ENCODE assay signal across 18 cellular contexts in the genomic region with DNA sequence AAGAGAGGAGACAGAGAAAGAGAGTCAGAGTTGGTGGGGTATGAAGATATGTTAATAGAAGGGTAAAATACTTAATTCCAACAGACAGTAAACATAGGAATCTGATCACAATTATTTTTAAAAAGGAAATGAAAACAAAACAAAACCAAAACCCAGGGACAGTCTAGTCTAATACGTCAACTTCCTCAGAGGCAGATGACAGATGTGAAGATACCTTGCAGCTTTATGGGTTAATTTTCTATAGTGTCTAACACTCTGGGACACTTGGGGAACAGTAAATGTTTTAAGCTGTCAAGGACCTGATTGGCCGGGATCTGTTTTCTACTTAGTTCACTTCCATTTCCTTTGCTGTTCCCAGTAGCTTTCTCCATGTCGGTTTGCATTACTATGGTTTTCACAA.
DNase-seq lines count a peak whose midpoint lies in the region; ATAC-seq and TF ChIP-seq lines count a peak whose summit lies in the region.
"Had no signal": no experiment of that assay in that cellular context is flagged by ENCODE, and none has a peak within 500 bp of the region (broad histone marks: within the 10 kb centered on the region; RNA-seq: fewer than 3 reads in every experiment).

No MANE protein-coding gene starts in this region.

- H3K9me3 ChIP-seq in left ventricle myocardium inferior (replicated peaks) (no peaks in the 10 kb centered on the region), vagina (no peaks in the 10 kb centered on the region)

- peaks cover 28% of the 10 kb centered on the region for H3K4me1 ChIP-seq in left ventricle myocardium inferior
- H3K4me1 ChIP-seq in GM23338 (ENCODE audit: insufficient read depth) = no peaks in the 10 kb centered on the region
- H3K4me1 ChIP-seq in vagina = no peaks in the 10 kb centered on the region
- H3K4me1 ChIP-seq: foreskin keratinocyte had no signal

- H3K27me3 ChIP-seq in left ventricle myocardium inferior (ENCODE audit: low read depth) = no peaks in the 10 kb centered on the region
- H3K27me3 ChIP-seq in GM23338 (ENCODE audit: insufficient read depth) = no peaks in the 10 kb centered on the region
- H3K27me3 ChIP-seq in vagina = no peaks in the 10 kb centered on the region
- H3K27me3 ChIP-seq: foreskin keratinocyte had no signal

- H3K27ac ChIP-seq in left ventricle myocardium inferior (replicated peaks) = peak overlapping the region; percentile 66
- H3K27ac ChIP-seq in GM23338 (ENCODE audit: low read depth) = no peak overlapping the region
- H3K27ac ChIP-seq in vagina = peak overlapping the region; percentile 20
- H3K27ac ChIP-seq: foreskin keratinocyte had no signal

- TF ChIP-seq POLR2A in vagina (IDR thresholded peaks at IDR 0.05) = no peak

- CTCF ChIA-PET in T-cell (lab: Charles Lee) = no interaction called here

- H3K4me1 Mint-ChIP-seq in GM23338 = peaks cover 7% of the 10 kb centered on the region
- peaks cover 0 to 9% (median 4%) of the 10 kb centered on the region in 3 donors for H3K4me1 Mint-ChIP-seq in T-cell

- H2AFZ ChIP-seq in GM23338 = peak overlapping the region; percentile 4; the same call in 1 of the 2 replicates

- POLR2A ChIA-PET in T-cell (lab: Charles Lee) = interaction anchor here (0.6 to 1.2 kb wide), 2 partner anchors 12 to 33 kb away, joined by 3 to 9 read pairs; no protein-coding TSS in a partner anchor

- H3K36me3 Mint-ChIP-seq in GM23338 (ENCODE audit: low read depth) (no peaks in the 10 kb centered on the region), T-cell (no peaks in the 10 kb centered on the region)
- H3K36me3 Mint-ChIP-seq: immature natural killer cell had no signal

- DNase-seq in left ventricle myocardium inferior (no peak), left ventricle myocardium superior (no peak), GM23338 (ENCODE audit: low spot score) (no peak), MV-4-11 (lab: John Stamatoyannopoulos, UW) (peak; percentile 16), vagina (ENCODE audit: extremely low spot score in 2 of 2) (no peak), T-cell (no peak)
- DNase-seq in effector CD4-positive, alpha-beta T cell = no peak
- DNase-seq: ACHN; activated CD4-positive, alpha-beta T cell treated with anti-CD3 and anti-CD28 coated beads, Interleukin-2, amount 50 U/mL, for 1 hour; effector CD8-positive, alpha-beta T cell; foreskin keratinocyte; immature natural killer cell; NCI-H2227 treated with DMSO at 0.1 percent for 48 hours; PC-3; stimulated activated CD8-positive, alpha-beta memory T cell treated with anti-CD3 and anti-CD28 coated beads, Interleukin-4, amount 100 ng/mL, for 48 hours had no signal

- H3K9me2 ChIP-seq in GM23338 (ENCODE audit: insufficient read depth) = no peaks in the 10 kb centered on the region

- H3K4me2 ChIP-seq in GM23338 = no peak overlapping the region

- peak overlapping the region; percentile 41 for H3K4me3 ChIP-seq in left ventricle myocardium inferior
- H3K4me3 ChIP-seq in GM23338 = no peak overlapping the region
- H3K4me3 ChIP-seq in vagina = no peak overlapping the region

- H3F3A ChIP-seq in GM23338 (replicated peaks; ENCODE audit: low read depth) = no peaks in the 10 kb centered on the region

- H3K79me2 ChIP-seq in GM23338 (replicated peaks; ENCODE audit: insufficient read depth) = no peaks in the 10 kb centered on the region

- H3K9me3 Mint-ChIP-seq in GM23338 = no peaks in the 10 kb centered on the region
- H3K9me3 Mint-ChIP-seq in T-cell = no peaks in the 10 kb centered on the region
- H3K9me3 Mint-ChIP-seq: immature natural killer cell; T-helper 1 cell treated with Interleukin-12 subunit alpha and Interleukin-12 subunit beta and Interleukin-4 antibody, amounts not matched to agents 30 μg/mL and 1 μg/mL, for 36 hours had no signal

- H3K27ac Mint-ChIP-seq in GM23338 (no peak overlapping the region), T-cell (no peak overlapping the region)
- H3K27ac Mint-ChIP-seq: immature natural killer cell; progenitor cell of endocrine pancreas; T-helper 1 cell treated with Interleukin-12 subunit alpha and Interleukin-12 subunit beta and Interleukin-4 antibody, amounts not matched to agents 30 μg/mL and 1 μg/mL, for 36 hours had no signal

- no peak overlapping the region for H3K4me3 Mint-ChIP-seq in GM23338
- no peak overlapping the region for H3K4me3 Mint-ChIP-seq in T-cell
- H3K4me3 Mint-ChIP-seq: T-helper 1 cell treated with Interleukin-12 subunit alpha and Interleukin-12 subunit beta and Interleukin-4 antibody, amounts not matched to agents 30 μg/mL and 1 μg/mL, for 36 hours had no signal

- intact Hi-C loops in left ventricle myocardium inferior (cut with micrococcal nuclease) = no loop called here
- intact Hi-C loops in left ventricle myocardium superior (cut with micrococcal nuclease) = no loop called here
- intact Hi-C loops in vagina (cut with DNase I) = no loop called here

- H4K20me1 ChIP-seq in GM23338 (replicated peaks; ENCODE audit: insufficient read depth) = no peaks in the 10 kb centered on the region

- no peak for ATAC-seq in left ventricle myocardium superior
- ATAC-seq in GM23338 = no peak
- no peak for ATAC-seq in HG03196 (IDR thresholded peaks at IDR 0.05; ENCODE audit: unreplicated experiment)
- ATAC-seq in T-cell (replicated peaks in 1 of 4) = no peak
- ATAC-seq: foreskin keratinocyte, PC-3 had no signal

- peaks cover 5% of the 10 kb centered on the region for H3K27me3 Mint-ChIP-seq in GM23338 (ENCODE audit: insufficient read depth, low read depth, poor library complexity)
- H3K27me3 Mint-ChIP-seq in T-cell = no peaks in the 10 kb centered on the region
- H3K27me3 Mint-ChIP-seq: progenitor cell of endocrine pancreas had no signal

- TF ChIP-seq CTCF in left ventricle myocardium inferior (IDR thresholded peaks at IDR 0.05; ENCODE audit: borderline replicate concordance) (no peak), GM23338 (conservative IDR thresholded peaks at IDR 0.05; ENCODE audit: low read depth in 2 of 2) (no peak), vagina (IDR thresholded peaks at IDR 0.05) (no peak)

- H3K36me3 ChIP-seq in left ventricle myocardium inferior (no peaks in the 10 kb centered on the region), GM23338 (ENCODE audit: insufficient read depth) (no peaks in the 10 kb centered on the region), vagina (no peaks in the 10 kb centered on the region)

TF ChIP-seq in GM23338, 12 proteins besides CTCF, POLR2A, EP300 and RAD21:
- TF ChIP-seq STAT1 (IDR thresholded peaks at IDR 0.05; ENCODE audit: unreplicated experiment) = no peak
- no peak for TF ChIP-seq NANOG (IDR thresholded peaks at IDR 0.05; ENCODE audit: borderline replicate concordance)
- TF ChIP-seq, protein P1, sequence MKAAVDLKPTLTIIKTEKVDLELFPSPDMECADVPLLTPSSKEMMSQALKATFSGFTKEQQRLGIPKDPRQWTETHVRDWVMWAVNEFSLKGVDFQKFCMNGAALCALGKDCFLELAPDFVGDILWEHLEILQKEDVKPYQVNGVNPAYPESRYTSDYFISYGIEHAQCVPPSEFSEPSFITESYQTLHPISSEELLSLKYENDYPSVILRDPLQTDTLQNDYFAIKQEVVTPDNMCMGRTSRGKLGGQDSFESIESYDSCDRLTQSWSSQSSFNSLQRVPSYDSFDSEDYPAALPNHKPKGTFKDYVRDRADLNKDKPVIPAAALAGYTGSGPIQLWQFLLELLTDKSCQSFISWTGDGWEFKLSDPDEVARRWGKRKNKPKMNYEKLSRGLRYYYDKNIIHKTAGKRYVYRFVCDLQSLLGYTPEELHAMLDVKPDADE (IDR thresholded peaks at IDR 0.05) = no peak
